In the genomic region with DNA sequence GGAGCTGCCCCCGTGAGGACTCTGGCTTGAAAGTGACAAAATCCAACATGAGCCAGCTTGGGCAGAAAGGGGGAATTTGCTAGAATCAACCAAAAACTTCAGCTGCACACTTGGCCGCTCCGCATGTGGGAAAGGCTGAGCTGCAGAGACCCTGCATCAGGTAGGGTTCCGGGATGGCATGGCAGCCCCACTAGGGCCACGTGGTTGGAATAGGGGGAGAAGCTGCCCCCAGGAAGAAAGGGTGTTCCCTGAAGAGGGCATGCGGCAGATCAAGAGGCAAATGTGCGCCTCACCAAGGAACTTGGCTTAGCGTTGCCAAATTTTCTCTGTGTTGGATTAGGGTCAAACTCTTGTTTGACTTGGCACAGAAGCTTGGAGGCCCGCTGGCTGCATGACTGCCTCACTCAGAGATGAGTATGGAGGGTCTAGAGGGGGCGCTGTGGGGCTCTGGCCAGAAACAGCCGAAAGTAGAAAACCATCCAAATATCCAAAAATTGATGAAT, we compare ENCODE assay signal across 2 cellular contexts.
TF ChIP-seq lines count a peak whose summit lies in the region.

No MANE protein-coding gene starts in this region.

TF ChIP-seq in IMR-90, 13 proteins besides CTCF, POLR2A, EP300 and RAD21:
- no peak for TF ChIP-seq MXI1 (IDR thresholded peaks at IDR 0.05; ENCODE audit: borderline replicate concordance, low read depth, low read length)
- TF ChIP-seq USF2 (IDR thresholded peaks at IDR 0.05; ENCODE audit: low read depth, low read length), result no peak
- TF ChIP-seq RFX5 (IDR thresholded peaks at IDR 0.05; ENCODE audit: low read depth, low read length), result no peak
- TF ChIP-seq NFE2L2 (IDR thresholded peaks at IDR 0.05; ENCODE audit: low read depth, low read length), result no peak
- no peak for TF ChIP-seq CEBPB (IDR thresholded peaks at IDR 0.05; ENCODE audit: low read depth, low read length)
- no peak for TF ChIP-seq SMC3 (IDR thresholded peaks at IDR 0.05; ENCODE audit: low read depth, low read length)
- no peak for TF ChIP-seq CHD1 (IDR thresholded peaks at IDR 0.05; ENCODE audit: low read depth, low read length)
- no peak for TF ChIP-seq RCOR1 (IDR thresholded peaks at IDR 0.05; ENCODE audit: insufficient replicate concordance, low read length)
- TF ChIP-seq, protein P1, sequence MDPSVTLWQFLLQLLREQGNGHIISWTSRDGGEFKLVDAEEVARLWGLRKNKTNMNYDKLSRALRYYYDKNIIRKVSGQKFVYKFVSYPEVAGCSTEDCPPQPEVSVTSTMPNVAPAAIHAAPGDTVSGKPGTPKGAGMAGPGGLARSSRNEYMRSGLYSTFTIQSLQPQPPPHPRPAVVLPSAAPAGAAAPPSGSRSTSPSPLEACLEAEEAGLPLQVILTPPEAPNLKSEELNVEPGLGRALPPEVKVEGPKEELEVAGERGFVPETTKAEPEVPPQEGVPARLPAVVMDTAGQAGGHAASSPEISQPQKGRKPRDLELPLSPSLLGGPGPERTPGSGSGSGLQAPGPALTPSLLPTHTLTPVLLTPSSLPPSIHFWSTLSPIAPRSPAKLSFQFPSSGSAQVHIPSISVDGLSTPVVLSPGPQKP (IDR thresholded peaks at IDR 0.05; ENCODE audit: borderline replicate concordance, low read depth, low read length), result no peak
- no peak for TF ChIP-seq MAFK (IDR thresholded peaks at IDR 0.05; ENCODE audit: low read depth, low read length)
- TF ChIP-seq BHLHE40 (IDR thresholded peaks at IDR 0.05; ENCODE audit: low read depth, low read length), result no peak
- no peak for TF ChIP-seq FOS (IDR thresholded peaks at IDR 0.05; ENCODE audit: low read depth, low read length)

TF ChIP-seq in K562, 482 proteins besides CTCF, POLR2A, EP300 and RAD21:
- no peak for TF ChIP-seq CHD2 (IDR thresholded peaks at IDR 0.05; ENCODE audit: low read depth, low read length)
- no peak for TF ChIP-seq ZNF57 (CRISPR knock-in tag; IDR thresholded peaks at IDR 0.05)
- TF ChIP-seq ATF1 (CRISPR knock-in tag; IDR thresholded peaks at IDR 0.05), result no peak
- no peak for TF ChIP-seq ATF1 (tag; IDR thresholded peaks at IDR 0.05)
- TF ChIP-seq HOMEZ (CRISPR knock-in tag; IDR thresholded peaks at IDR 0.05), result no peak
- TF ChIP-seq XRCC4 (IDR thresholded peaks at IDR 0.05; ENCODE audit: extremely low read depth, insufficient read depth, insufficient read length), result no peak
- TF ChIP-seq NR2F6 (CRISPR knock-in tag; IDR thresholded peaks at IDR 0.05), result no peak
- 0 out of 2 replicates have a peak, but pooled peaks have one; percentile 15 for TF ChIP-seq SMARCA4 (IDR thresholded peaks at IDR 0.05)
- no peak for TF ChIP-seq CEBPG (CRISPR knock-in tag; IDR thresholded peaks at IDR 0.05)
- no peak for TF ChIP-seq CEBPG (tag; conservative IDR thresholded peaks at IDR 0.05 in 1 of 2, IDR thresholded peaks at IDR 0.05 in 1 of 2)
- TF ChIP-seq ZNF23 (CRISPR knock-in tag; IDR thresholded peaks at IDR 0.05), result no peak
- TF ChIP-seq SMC3 (conservative IDR thresholded peaks at IDR 0.05; ENCODE audit: insufficient read depth, low read depth, low read length), result 0 out of 2 replicates have a peak, but pooled peaks have one; percentile 19
- TF ChIP-seq ZHX1 (conservative IDR thresholded peaks at IDR 0.05; ENCODE audit: low read length), result no peak
